In the genomic region with DNA sequence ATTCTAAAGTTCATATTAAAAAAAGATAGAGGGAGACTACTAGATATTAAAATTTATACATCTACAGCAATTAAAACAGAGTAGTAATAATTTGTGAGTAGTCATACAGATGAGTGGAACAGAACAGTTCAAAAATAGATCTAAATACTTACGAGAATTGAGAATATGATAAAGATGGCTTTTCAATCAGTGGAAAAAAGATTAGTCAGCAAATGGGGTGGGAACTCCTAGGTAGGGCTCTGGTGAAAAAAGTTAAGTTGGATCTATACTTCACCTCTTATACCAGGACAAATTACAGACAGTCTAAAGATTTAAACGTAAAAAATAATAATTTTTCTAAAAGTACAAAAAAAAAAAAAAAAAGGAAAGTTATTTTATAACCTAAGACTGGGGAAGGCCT, we compare ENCODE assay signal across 29 cellular contexts.
"Had no signal": no experiment of that assay in that cellular context is flagged by ENCODE, and none has a peak within 500 bp of the region (broad histone marks: within the 10 kb centered on the region; RNA-seq: fewer than 3 reads in every experiment).

No MANE protein-coding gene starts in this region.

- H3K4me1 ChIP-seq: parathyroid adenoma, psoas muscle, spleen, suprapubic skin, testis, tibial artery, transverse colon, upper lobe of right lung, uterus had no signal

- H3K4me3 ChIP-seq: psoas muscle, skin epidermis, smooth muscle cell, spleen, suprapubic skin, testis, tibial artery, transverse colon, upper lobe of right lung, uterus had no signal

- H3K36me3 ChIP-seq: neutrophil, spleen, suprapubic skin, tibial artery, transverse colon, upper lobe of right lung, uterus had no signal

- DNase-seq: naive thymus-derived CD8-positive, alpha-beta T cell; nephron progenitor cell; nucleus accumbens; posterior cingulate gyrus; psoas muscle; right cardiac atrium; spleen; stimulated activated CD4-positive, alpha-beta T cell treated with anti-CD3 and anti-CD28 coated beads, Interleukin-12 subunit alpha, Interleukin-12 subunit beta, amount 100 ng/mL, for 4 hours; stimulated activated CD4-positive, alpha-beta T cell treated with anti-CD3 and anti-CD28 coated beads, Interleukin-1b, Interleukin-23, amount 100 ng/mL, for 48 hours; stimulated activated CD4-positive, alpha-beta T cell treated with anti-CD3 and anti-CD28 coated beads, Interleukin-4, amount 100 ng/mL, for 1 hour; stimulated activated CD4-positive, alpha-beta T cell treated with anti-CD3 and anti-CD28 coated beads, Interleukin-4, amount 100 ng/mL, for 4 hours; stimulated activated CD8-positive, alpha-beta memory T cell treated with anti-CD3 and anti-CD28 coated beads, Interleukin-4, amount 100 ng/mL, for 48 hours; stimulated activated naive CD4-positive, alpha-beta T cell; stimulated activated naive CD8-positive, alpha-beta T cell treated with anti-CD3 and anti-CD28 coated beads, Interleukin-15, amount 100 ng/mL, for 72 hours; stimulated activated naive CD8-positive, alpha-beta T cell treated with anti-CD3 and anti-CD28 coated beads, Interleukin-15, Interleukin-2, amounts not matched to agents 100 U/mL and 50 U/mL, for 24 hours; substantia nigra; testis; tibial artery; transverse colon; upper lobe of right lung; uterus had no signal

- H3K27ac ChIP-seq: neutrophil, parathyroid adenoma, psoas muscle, skin epidermis, spleen, suprapubic skin, testis, tibial artery, transverse colon, upper lobe of right lung, uterus had no signal

- ATAC-seq: naive thymus-derived CD8-positive, alpha-beta T cell; natural killer cell treated with Interleukin-12 subunit alpha and Interleukin-12 subunit beta and Interleukin-15 and Interleukin-18, amount 100 ng/mL, for 72 hours; psoas muscle; right cardiac atrium; sciatic nerve; stimulated activated memory B cell treated with anti-CD40 and anti-IgM and Interleukin-4, amounts not matched to agents 10 μg/mL and 1 μg/mL and 100 μg/mL, for 72 hours; stimulated activated naive CD8-positive, alpha-beta T cell treated with anti-CD3 and anti-CD28 coated beads, Interleukin-15, amount 100 ng/mL, for 72 hours; stimulated activated naive CD8-positive, alpha-beta T cell treated with anti-CD3 and anti-CD28 coated beads, Interleukin-15, Interleukin-2, amounts not matched to agents 100 U/mL and 50 U/mL, for 24 hours; upper lobe of right lung had no signal

- H2AFZ ChIP-seq: parathyroid adenoma had no signal

- H3K27me3 ChIP-seq: neutrophil, spleen, suprapubic skin, testis, tibial artery, transverse colon, upper lobe of right lung, uterus had no signal

- H3K9ac ChIP-seq: parathyroid adenoma had no signal

- H3K9me3 ChIP-seq: neutrophil, psoas muscle, testis, uterus had no signal

- H3K4me2 ChIP-seq: smooth muscle cell had no signal
